9 cellular contexts compared by ENCODE assay signal in genomic region chr10:34732926-34733325, GRCh38.
DNase-seq lines count a peak whose midpoint lies in the region; ATAC-seq, FAIRE-seq and TF ChIP-seq lines count a peak whose summit lies in the region.
"Had no signal": no experiment of that assay in that cellular context is flagged by ENCODE, and none has a peak within 500 bp of the region (broad histone marks: within the 10 kb centered on the region; RNA-seq: fewer than 3 reads in every experiment).

No MANE protein-coding gene starts in this region.

- H3K27ac ChIP-seq in kidney (ENCODE audit: low read depth in 2 of 2, low read length in 2 of 2), result peak overlapping the region; percentile 45 to 59
- H3K27ac ChIP-seq in thyroid gland, result no peak overlapping the region

- H3K4me3 Mint-ChIP-seq in HFFc6, result peak overlapping the region; percentile 68

- no peak for DNase-seq in D721Med (ENCODE audit: insufficient read length, low spot score)
- DNase-seq in HFFc6, result no peak
- peak; percentile 17 for DNase-seq in SK-N-DZ (ENCODE audit: low spot score)
- no peak for DNase-seq in kidney
- no peak for DNase-seq in thyroid gland
- no peak for DNase-seq in GF-D8 (lab: John Stamatoyannopoulos, UW)
- DNase-seq: occipital lobe had no signal

- TF ChIP-seq POLR2A in thyroid gland (IDR thresholded peaks at IDR 0.05), result no peak

- H3K4me1 Mint-ChIP-seq in HFFc6 (ENCODE audit: low read depth), result peaks cover 33% of the 10 kb centered on the region

- no peak for FAIRE-seq in D721Med (lab: Jason Lieb, UNC)
- peak; percentile 80 for FAIRE-seq in kidney (lab: Jason Lieb, UNC)

- H3K36me3 ChIP-seq in kidney (ENCODE audit: control insufficient read depth in 1 of 2, insufficient read depth in 2 of 2, low read length in 2 of 2) (no peaks in the 10 kb centered on the region), thyroid gland (no peaks in the 10 kb centered on the region)

- 83 to 88% methylated on average over 4 of the region's 4 CpGs for WGBS in thyroid gland, 2 donors

- no peaks in the 10 kb centered on the region for H3K27me3 ChIP-seq in thyroid gland

- peak overlapping the region; percentile 81 for H3K27ac Mint-ChIP-seq in HFFc6

- H3K9me3 Mint-ChIP-seq in HFFc6, result no peaks in the 10 kb centered on the region

- H3K9me3 ChIP-seq in kidney (ENCODE audit: control insufficient read depth in 1 of 2, low read length in 2 of 2) (no peaks in the 10 kb centered on the region), thyroid gland (no peaks in the 10 kb centered on the region)

- H3K4me3 ChIP-seq in kidney (ENCODE audit: low read length in 2 of 2) (no peak overlapping the region), thyroid gland (replicated peaks in 1 of 3) (no peak overlapping the region)

- H3K36me3 Mint-ChIP-seq in HFFc6 (ENCODE audit: low read depth), result no peaks in the 10 kb centered on the region

- peak; percentile 44 for TF ChIP-seq CTCF in D721Med (IDR thresholded peaks at IDR 0.05; ENCODE audit: insufficient read depth, missing control alignments)
- peak; percentile 49 for TF ChIP-seq CTCF in HFFc6 (IDR thresholded peaks at IDR 0.05)
- peak; percentile 1 for TF ChIP-seq CTCF in kidney (IDR thresholded peaks at IDR 0.05; ENCODE audit: borderline replicate concordance, extremely low read depth, insufficient read depth)
- no peak for TF ChIP-seq CTCF in thyroid gland (IDR thresholded peaks at IDR 0.05)

- peaks cover 6 to 7% of the 10 kb centered on the region in 2 donors for H3K4me1 ChIP-seq in kidney (ENCODE audit: control insufficient read depth in 1 of 2, insufficient read depth in 1 of 2, low read depth in 1 of 2, low read length in 2 of 2)
- peaks cover 11 to 15% of the 10 kb centered on the region in 2 donors for H3K4me1 ChIP-seq in thyroid gland

- no peak for ATAC-seq in HG03571 (IDR thresholded peaks at IDR 0.05; ENCODE audit: unreplicated experiment)
- no peak for ATAC-seq in GM18867 (IDR thresholded peaks at IDR 0.05; ENCODE audit: unreplicated experiment)

- H3K27me3 Mint-ChIP-seq in HFFc6 (ENCODE audit: insufficient read depth), result no peaks in the 10 kb centered on the region

- intact Hi-C loops in kidney (cut with DNase I), result no loop called here
- intact Hi-C loops in thyroid gland (cut with DNase I), result loop anchor here (10.0 kb wide), 1 partner anchor 82 kb away; the partner anchor contains the start of gene PARD3

- no peak overlapping the region for H3K9ac ChIP-seq in kidney (ENCODE audit: low read length in 2 of 2)

Comparison
In these comparisons a context has a peak if more than half of its experiments do, and no peak if none do; other contexts are left out.
1. CTCF ChIP-seq: peak in D721Med (single experiment), HFFc6 (single experiment) and kidney (single experiment); none in thyroid gland (0 of 6).
2. H3K27ac ChIP-seq: peak in kidney (2 of 2); none in thyroid gland (0 of 3).